8 cellular contexts compared by ENCODE assay signal in the genomic region with DNA sequence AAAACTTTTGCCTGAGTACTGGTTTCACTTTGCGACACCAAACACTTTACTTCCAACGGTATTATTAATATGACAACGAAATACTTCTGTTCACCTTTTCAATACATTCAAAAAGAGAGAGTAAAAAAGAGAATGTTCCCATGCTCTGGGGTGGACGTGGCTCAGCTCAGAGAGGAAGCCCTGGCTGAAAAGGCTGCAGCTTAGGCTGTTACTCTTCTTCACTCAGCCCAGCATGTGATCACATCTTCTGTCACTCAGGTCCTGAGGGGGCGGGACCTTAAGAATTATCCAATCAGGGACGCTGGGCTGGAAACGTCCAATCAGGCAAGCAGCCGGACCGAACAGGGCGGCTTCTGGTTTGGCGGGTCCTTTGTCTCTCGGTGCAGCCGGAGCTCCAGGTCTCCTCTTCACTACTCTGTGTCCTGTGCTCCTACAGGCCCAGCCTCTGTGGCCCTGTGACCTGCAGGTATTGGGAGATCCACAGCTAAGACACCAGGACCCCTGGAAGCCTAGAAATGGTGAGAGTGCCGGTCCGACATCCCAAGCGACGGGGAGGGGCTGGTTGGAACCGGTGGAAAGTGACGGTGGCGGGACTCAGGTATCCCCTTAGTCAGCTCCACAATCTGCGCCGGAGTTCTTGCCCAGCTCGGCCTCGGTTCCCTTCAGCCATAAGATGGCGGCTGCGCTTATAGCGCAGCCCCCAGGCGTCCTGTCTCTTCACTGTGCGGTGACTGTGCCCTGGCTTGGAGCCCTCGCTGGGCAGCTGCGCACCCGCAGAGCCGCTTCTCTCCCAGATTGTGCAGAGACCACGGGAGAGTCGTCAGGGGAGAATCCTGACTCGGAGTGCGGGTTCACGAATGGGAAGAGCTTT. TPM values are rescaled to one million over a fixed set of nuclear protein-coding genes. Genes with fewer than 3 reads are reported as not detected.
A peak's percentile ranks its signal among the peaks of the same experiment; 100 is the strongest.
DNase-seq lines count a peak whose midpoint lies in the region; TF ChIP-seq lines count a peak whose summit lies in the region.

A gene (plus strand): TSS at position 373 of the 871 bp plus-strand sequence. CDS start 143 bp downstream, at position 516.

- peak within 1 kb of the TSS; percentile 61 for H2AFZ ChIP-seq in parathyroid adenoma

- H3K27me3 ChIP-seq in parathyroid adenoma (ENCODE audit: control insufficient read depth, insufficient read depth, low read length) (no peaks in the 10 kb centered on the region), tibial artery (no peaks in the 10 kb centered on the region)

- peak; percentile 98 for DNase-seq in EH (ENCODE audit: low read depth)
- DNase-seq in H4 (ENCODE audit: low spot score) = peak; percentile 90
- DNase-seq in NAMALWA (ENCODE audit: low spot score) = peak; percentile 99
- peak; percentile 87 for DNase-seq in T follicular helper cell (ENCODE audit: low read depth)
- DNase-seq in amniotic epithelial cell (ENCODE audit: low read depth) = peak; percentile 96
- peak; percentile 95 for DNase-seq in cardiac septum (ENCODE audit: low spot score)
- DNase-seq in tibial artery = peak; percentile 97

- H3K4me3 ChIP-seq in parathyroid adenoma (ENCODE audit: low read depth, low read length) (peak within 1 kb of the TSS; percentile 78), tibial artery (peak within 1 kb of the TSS; percentile 74 to 76)

- intact Hi-C loops in cardiac septum (cut with DNase I) (loop anchor here (2.0 to 10.0 kb wide), 2 partner anchors 34 to 236 kb away; a partner anchor contains a TSS), tibial artery (cut with DNase I; ENCODE audit: low total_unique reads) (loop anchor here (5.0 kb wide), 1 partner anchor 34 kb away; a partner anchor contains a TSS)

- H3K9ac ChIP-seq in parathyroid adenoma = no peak within 1 kb of the TSS

- H3K4me1 ChIP-seq in parathyroid adenoma (no peaks in the 10 kb centered on the region), tibial artery (peaks cover 0 to 11% (median 0%) of the 10 kb centered on the region in 4 donors)

- TF ChIP-seq CTCF in parathyroid adenoma (IDR thresholded peaks at IDR 0.05) (no peak), tibial artery (IDR thresholded peaks at IDR 0.05) (no peak)

- H3K36me3 ChIP-seq in parathyroid adenoma (ENCODE audit: control insufficient read depth, insufficient read depth, low read length) (no peaks in the 10 kb centered on the region), tibial artery (no peaks in the 10 kb centered on the region)

- H3K27ac ChIP-seq in parathyroid adenoma (peak within 1 kb of the TSS; percentile 34), tibial artery (peak within 1 kb of the TSS; percentile 71 to 87)

- H3K79me2 ChIP-seq in parathyroid adenoma = no peaks in the 10 kb centered on the region

- H3K4me2 ChIP-seq in parathyroid adenoma (ENCODE audit: low read length) = peak within 1 kb of the TSS; percentile 73

- H3K9me3 ChIP-seq in parathyroid adenoma (ENCODE audit: control insufficient read depth, low read length) (no peaks in the 10 kb centered on the region), tibial artery (peaks cover 0 to under 1% (median 0%) of the 10 kb centered on the region in 3 donors)

RNA-seq across cellular contexts. Expression of the gene that starts here (rescaled TPM):
- total RNA-seq in H4 (2014; rRNA removed; shearing (Covaris generic)) = 5.4 and 8.3 TPM in 2 replicates
- total RNA-seq in cardiac septum = 0.83 TPM

Comparison
In these comparisons a context has a peak if more than half of its experiments do, and no peak if none do; other contexts are left out.
1. Peak in every context shown above with its lines: DNase-seq, H3K4me3 ChIP-seq and H3K27ac ChIP-seq.
2. Peak in DNase-seq in cardiac septum; RNA of the gene not detected or under 1 TPM.